ENCODE assay signal across 1 cellular context in genomic region chr17:29019475-29020181, GRCh38.
TF ChIP-seq lines count a peak whose summit lies in the region.

No MANE protein-coding gene starts in this region.

TF ChIP-seq in HepG2, 621 proteins besides CTCF, POLR2A, EP300 and RAD21 (continued from another document):
- TF ChIP-seq HNF1A (IDR thresholded peaks at IDR 0.05; ENCODE audit: low read depth) (no peak), HNF1A (CRISPR knock-in tag; IDR thresholded peaks at IDR 0.05; ENCODE audit: borderline replicate concordance) (no peak), MYC (CRISPR knock-in tag; IDR thresholded peaks at IDR 0.05; ENCODE audit: borderline replicate concordance) (peak; percentile 29; the same call in 1 of the 2 replicates), U2AF1 (optimal IDR thresholded peaks at IDR 0.05; ENCODE audit: low read depth, low read length) (no peak)
TF ChIP-seq in HepG2: peak in this region for 6.
